ENCODE assay signal across 2 cellular contexts in genomic region chr9:96302021-96302420, GRCh38.
TF ChIP-seq lines count a peak whose summit lies in the region.

HSD17B3 (minus strand) TSS chr9:96302176; CDS start chr9:96302104, 72 bp downstream.

TF ChIP-seq in SK-N-SH, 30 proteins besides CTCF, POLR2A, EP300 and RAD21 (continued from another document):
- no peak for TF ChIP-seq ZBTB33 (IDR thresholded peaks at IDR 0.05; ENCODE audit: borderline replicate concordance, low read depth)
- TF ChIP-seq FOXJ3 (CRISPR knock-in tag; IDR thresholded peaks at IDR 0.05): no peak
- TF ChIP-seq RFX5 (IDR thresholded peaks at IDR 0.05; ENCODE audit: low read length): no peak
- no peak for TF ChIP-seq REST (IDR thresholded peaks at IDR 0.05; ENCODE audit: low read depth, low read length)
- no peak for TF ChIP-seq FOSL2 (IDR thresholded peaks at IDR 0.05; ENCODE audit: borderline replicate concordance, low read depth)
- TF ChIP-seq, protein P1, sequence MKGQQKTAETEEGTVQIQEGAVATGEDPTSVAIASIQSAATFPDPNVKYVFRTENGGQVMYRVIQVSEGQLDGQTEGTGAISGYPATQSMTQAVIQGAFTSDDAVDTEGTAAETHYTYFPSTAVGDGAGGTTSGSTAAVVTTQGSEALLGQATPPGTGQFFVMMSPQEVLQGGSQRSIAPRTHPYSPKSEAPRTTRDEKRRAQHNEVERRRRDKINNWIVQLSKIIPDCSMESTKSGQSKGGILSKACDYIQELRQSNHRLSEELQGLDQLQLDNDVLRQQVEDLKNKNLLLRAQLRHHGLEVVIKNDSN (IDR thresholded peaks at IDR 0.05; ENCODE audit: borderline replicate concordance, low read depth): no peak

TF ChIP-seq in SK-N-SH treated with all-trans-retinoic acid at 6 μM for 48 hours, 23 proteins besides CTCF, POLR2A, EP300 and RAD21 (continued from another document):
- TF ChIP-seq, protein P2, sequence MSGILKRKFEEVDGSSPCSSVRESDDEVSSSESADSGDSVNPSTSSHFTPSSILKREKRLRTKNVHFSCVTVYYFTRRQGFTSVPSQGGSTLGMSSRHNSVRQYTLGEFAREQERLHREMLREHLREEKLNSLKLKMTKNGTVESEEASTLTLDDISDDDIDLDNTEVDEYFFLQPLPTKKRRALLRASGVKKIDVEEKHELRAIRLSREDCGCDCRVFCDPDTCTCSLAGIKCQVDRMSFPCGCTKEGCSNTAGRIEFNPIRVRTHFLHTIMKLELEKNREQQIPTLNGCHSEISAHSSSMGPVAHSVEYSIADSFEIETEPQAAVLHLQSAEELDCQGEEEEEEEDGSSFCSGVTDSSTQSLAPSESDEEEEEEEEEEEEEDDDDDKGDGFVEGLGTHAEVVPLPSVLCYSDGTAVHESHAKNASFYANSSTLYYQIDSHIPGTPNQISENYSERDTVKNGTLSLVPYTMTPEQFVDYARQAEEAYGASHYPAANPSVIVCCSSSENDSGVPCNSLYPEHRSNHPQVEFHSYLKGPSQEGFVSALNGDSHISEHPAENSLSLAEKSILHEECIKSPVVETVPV (CRISPR knock-in tag; IDR thresholded peaks at IDR 0.05): no peak
- TF ChIP-seq CREB5 (CRISPR knock-in tag; IDR thresholded peaks at IDR 0.05; ENCODE audit: low read depth) (no peak), PPARA (CRISPR knock-in tag; IDR thresholded peaks at IDR 0.05; ENCODE audit: borderline replicate concordance) (no peak), ZNF565 (CRISPR knock-in tag; conservative IDR thresholded peaks at IDR 0.05; ENCODE audit: low read depth) (no peak), ZFP3 (CRISPR knock-in tag; IDR thresholded peaks at IDR 0.05) (no peak), ZNF8 (CRISPR knock-in tag; IDR thresholded peaks at IDR 0.05) (no peak), ISL1 (CRISPR knock-in tag; IDR thresholded peaks at IDR 0.05) (no peak), OSR1 (CRISPR knock-in tag; IDR thresholded peaks at IDR 0.05) (no peak), GLIS3 (CRISPR knock-in tag; IDR thresholded peaks at IDR 0.05) (no peak), BACH2 (CRISPR knock-in tag; IDR thresholded peaks at IDR 0.05; ENCODE audit: borderline replicate concordance) (no peak), TCF4 (CRISPR knock-in tag; IDR thresholded peaks at IDR 0.05; ENCODE audit: borderline replicate concordance) (no peak), RARB (CRISPR knock-in tag; IDR thresholded peaks at IDR 0.05) (no peak), ZNF70 (CRISPR knock-in tag; IDR thresholded peaks at IDR 0.05) (no peak), CSDC2 (CRISPR knock-in tag; IDR thresholded peaks at IDR 0.05) (no peak), ZC3H10 (CRISPR knock-in tag; IDR thresholded peaks at IDR 0.05) (no peak), TOX (CRISPR knock-in tag; IDR thresholded peaks at IDR 0.05; ENCODE audit: borderline replicate concordance) (no peak)
TF ChIP-seq in SK-N-SH treated with all-trans-retinoic acid at 6 μM for 48 hours: peak in this region for 0.
